ENCODE assay signal across 9 cellular contexts in genomic region chr14:58171090-58171489, GRCh38. TPM values are rescaled to one million over a fixed set of nuclear protein-coding genes. Genes with fewer than 3 reads are reported as not detected.
A peak's percentile ranks its signal among the peaks of the same experiment; 100 is the strongest.
DNase-seq lines count a peak whose midpoint lies in the region; ATAC-seq and TF ChIP-seq lines count a peak whose summit lies in the region.
"Had no signal": no experiment of that assay in that cellular context is flagged by ENCODE, and none has a peak within 500 bp of the region (broad histone marks: within the 10 kb centered on the region; RNA-seq: fewer than 3 reads in every experiment).

No MANE protein-coding gene starts in this region.

- no peaks in the 10 kb centered on the region for H3K36me3 Mint-ChIP-seq in stimulated activated memory B cell treated with anti-CD40 and anti-IgM and Interleukin-4, amounts not matched to agents 10 μg/mL and 1 μg/mL and 100 μg/mL, for 72 hours

- intact Hi-C loops in dorsolateral prefrontal cortex (cut with DNase I) = no loop called here
- intact Hi-C loops in lower lobe of right lung (cut with DNase I) = no loop called here

- peaks cover 2% of the 10 kb centered on the region for H3K9me3 Mint-ChIP-seq in stimulated activated memory B cell treated with anti-CD40 and anti-IgM and Interleukin-4, amounts not matched to agents 10 μg/mL and 1 μg/mL and 100 μg/mL, for 72 hours

- ATAC-seq in GM18867 (IDR thresholded peaks at IDR 0.05; ENCODE audit: unreplicated experiment) = peak; percentile 99
- ATAC-seq in HG03066 (IDR thresholded peaks at IDR 0.05; ENCODE audit: low read depth, unreplicated experiment) = peak; percentile 97
- ATAC-seq in lower lobe of right lung = peak; percentile 92 to 96
- peak; percentile 51 for ATAC-seq in stimulated activated memory B cell treated with anti-CD40 and anti-IgM and Interleukin-4, amounts not matched to agents 10 μg/mL and 1 μg/mL and 100 μg/mL, for 72 hours

- H3K27me3 ChIP-seq in dorsolateral prefrontal cortex (no peaks in the 10 kb centered on the region), lower lobe of right lung (ENCODE audit: low read depth) (no peaks in the 10 kb centered on the region)

- H3K4me3 ChIP-seq in dorsolateral prefrontal cortex (peak overlapping the region in 5 of 59 donors; percentile 3 to 30 (median 5)), lower lobe of right lung (no peak overlapping the region)

- H3K4me3 Mint-ChIP-seq in stimulated activated memory B cell treated with anti-CD40 and anti-IgM and Interleukin-4, amounts not matched to agents 10 μg/mL and 1 μg/mL and 100 μg/mL, for 72 hours = no peak overlapping the region

- H3K36me3 ChIP-seq in lower lobe of right lung = no peaks in the 10 kb centered on the region

- H3K27ac ChIP-seq in dorsolateral prefrontal cortex = no peak overlapping the region
- no peak overlapping the region for H3K27ac ChIP-seq in lower lobe of right lung

- H3K4me1 ChIP-seq in lower lobe of right lung = no peaks in the 10 kb centered on the region

- peaks cover 35% of the 10 kb centered on the region for H3K27me3 Mint-ChIP-seq in stimulated activated memory B cell treated with anti-CD40 and anti-IgM and Interleukin-4, amounts not matched to agents 10 μg/mL and 1 μg/mL and 100 μg/mL, for 72 hours

- no peaks in the 10 kb centered on the region for H3K4me1 Mint-ChIP-seq in stimulated activated memory B cell treated with anti-CD40 and anti-IgM and Interleukin-4, amounts not matched to agents 10 μg/mL and 1 μg/mL and 100 μg/mL, for 72 hours

- peak in 1 of 56 donors; percentile 11 for TF ChIP-seq CTCF in dorsolateral prefrontal cortex (IDR thresholded peaks at IDR 0.05 in 54 of 56, conservative IDR thresholded peaks at IDR 0.05 in 2 of 56; ENCODE audit: low read depth in 1 of 56, partially characterized antibody in 56 of 56)
- TF ChIP-seq CTCF in lower lobe of right lung (IDR thresholded peaks at IDR 0.05) = no peak

- H3K9me3 ChIP-seq in lower lobe of right lung = no peaks in the 10 kb centered on the region

- H3K27ac Mint-ChIP-seq in stimulated activated memory B cell treated with anti-CD40 and anti-IgM and Interleukin-4, amounts not matched to agents 10 μg/mL and 1 μg/mL and 100 μg/mL, for 72 hours = no peak overlapping the region

- DNase-seq in AG08395 (ENCODE audit: low spot score) = peak; percentile 98
- DNase-seq in NCI-H1930 (lab: John Stamatoyannopoulos, UW) = peak; percentile 17 to 46
- peak; percentile 59 for DNase-seq in T1000 (lab: John Stamatoyannopoulos, UW)
- peak in 9 of 10 donors; percentile 23 to 65 (median 56) for DNase-seq in dorsolateral prefrontal cortex
- DNase-seq in lower lobe of right lung = peak; percentile 77
- DNase-seq: naive B cell had no signal

RNA-seq across cellular contexts. Expression of gene ARMH4, which starts 19.1 kb away (rescaled TPM):
- total RNA-seq in dorsolateral prefrontal cortex = 10 to 100 TPM; 19.2 to 48.5 (median 33.8) TPM
- 2.1 TPM for total RNA-seq in lower lobe of right lung

RNA-seq across cellular contexts. Expression of gene ACTR10, which starts 28.9 kb away (rescaled TPM):
- 100 to 1,000 TPM in 27 of 120 experiments, 10 to 100 TPM in 93; 34.6 to 122 (median 87.5) TPM for total RNA-seq in dorsolateral prefrontal cortex
- 58.1 TPM for total RNA-seq in lower lobe of right lung

Comparison
In these comparisons a context has a peak if more than half of its experiments do, and no peak if none do; other contexts are left out.
1. DNase-seq: peak in every context shown above with its lines; median percentile 98 in AG08395; 77 in lower lobe of right lung; 59 in T1000; 56 in dorsolateral prefrontal cortex; 32 in NCI-H1930.